In the genomic region with DNA sequence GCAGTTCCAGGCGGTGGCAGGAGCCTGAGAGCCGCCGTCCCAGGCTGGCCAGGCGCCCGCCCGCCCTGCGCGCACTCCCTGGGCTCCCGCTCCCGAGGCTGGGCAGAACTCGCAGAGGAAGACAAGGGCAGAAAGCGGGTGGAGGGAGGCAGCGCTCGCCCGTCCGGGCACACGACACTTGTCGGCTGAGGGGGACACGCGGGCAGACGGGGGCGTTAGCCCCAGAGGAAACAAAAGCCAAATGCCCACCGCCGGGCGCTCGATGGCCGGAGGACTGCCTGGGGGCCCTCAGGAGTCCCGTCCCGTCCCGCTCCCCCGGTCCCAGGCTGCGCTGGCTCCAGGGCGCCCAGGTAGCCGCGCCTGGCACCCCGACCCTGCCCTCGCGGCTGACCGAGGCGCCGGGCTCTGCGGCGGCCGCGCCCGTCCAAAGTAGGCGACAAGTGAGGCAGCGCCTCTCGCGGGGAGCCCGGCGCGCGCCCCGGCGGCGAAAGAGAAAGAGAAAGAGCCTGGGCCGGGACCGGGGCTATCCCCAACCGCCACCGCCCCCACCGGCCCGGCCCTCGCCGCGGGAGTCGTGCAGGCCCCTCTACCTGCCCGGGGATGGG, we compare ENCODE assay signal across 9 cellular contexts. TPM values are rescaled to one million over a fixed set of nuclear protein-coding genes. Genes with fewer than 3 reads are reported as not detected.
DNase-seq lines count a peak whose midpoint lies in the region; ATAC-seq lines count a peak whose summit lies in the region.
"Had no signal": no experiment of that assay in that cellular context is flagged by ENCODE, and none has a peak within 500 bp of the region (broad histone marks: within the 10 kb centered on the region; RNA-seq: fewer than 3 reads in every experiment).

No MANE protein-coding gene starts in this region.

- H3K36me3 ChIP-seq in mesenchymal stem cell (ENCODE audit: control insufficient read depth in 1 of 2, insufficient read depth in 2 of 2, low read depth in 1 of 2, low read length in 2 of 2): peaks cover 0 to 5% of the 10 kb centered on the region in 2 experiments

- peak overlapping the region; percentile 57 to 78 for H3K4me3 ChIP-seq in mesenchymal stem cell (ENCODE audit: insufficient read depth in 1 of 2, low read depth in 1 of 2, low read length in 2 of 2)

- H2BK120ac ChIP-seq in mesenchymal stem cell (ENCODE audit: low read depth, low read length): no peak overlapping the region

- no peak overlapping the region for H2AFZ ChIP-seq in mesenchymal stem cell (ENCODE audit: low read depth, low read length)

- peaks cover 34% of the 10 kb centered on the region for H3K27me3 Mint-ChIP-seq in activated CD4-positive, alpha-beta T cell treated with anti-CD3 and anti-CD28 coated beads, Interleukin-2, amount 10 ng/mL, durations not matched to agents 24 days and 14 days
- peaks cover 21 to 34% of the 10 kb centered on the region in 2 donors for H3K27me3 Mint-ChIP-seq in T-cell
- peaks cover 16 to 21% of the 10 kb centered on the region in 2 donors for H3K27me3 Mint-ChIP-seq in effector memory CD8-positive, alpha-beta T cell

- peak overlapping the region; percentile 53 for H3K4me2 ChIP-seq in mesenchymal stem cell (ENCODE audit: low read length, poor library complexity, severe bottlenecking)

- no peak overlapping the region for H4K91ac ChIP-seq in mesenchymal stem cell (ENCODE audit: low read length)

- no peaks in the 10 kb centered on the region for H3K9me3 ChIP-seq in mesenchymal stem cell (ENCODE audit: control insufficient read depth, low read length)

- WGBS in mesenchymal stem cell: 0% methylated on average over 33 of the region's 68 CpGs

- H3K9ac ChIP-seq in mesenchymal stem cell (ENCODE audit: low read length): peak overlapping the region; percentile 54

- no peak overlapping the region for H3K27ac Mint-ChIP-seq in activated CD4-positive, alpha-beta T cell treated with anti-CD3 and anti-CD28 coated beads, Interleukin-2, amount 10 ng/mL, durations not matched to agents 24 days and 14 days
- H3K27ac Mint-ChIP-seq in T-cell: no peak overlapping the region
- peak overlapping the region in 1 of 2 donors; percentile 58 for H3K27ac Mint-ChIP-seq in effector memory CD8-positive, alpha-beta T cell
- H3K27ac Mint-ChIP-seq in stimulated activated effector memory CD8-positive, alpha-beta T cell treated with anti-CD3 and anti-CD28 coated beads, Interleukin-12 subunit alpha, Interleukin-12 subunit beta, amount 100 ng/mL, for 72 hours: no peak overlapping the region
- H3K27ac Mint-ChIP-seq: activated naive CD8-positive, alpha-beta T cell had no signal

- no peak overlapping the region for H2AK5ac ChIP-seq in mesenchymal stem cell (ENCODE audit: low read length, severe bottlenecking)

- H3K4me3 Mint-ChIP-seq in activated CD4-positive, alpha-beta T cell treated with anti-CD3 and anti-CD28 coated beads, Interleukin-2, amount 10 ng/mL, durations not matched to agents 24 days and 14 days: peak overlapping the region; percentile 76
- H3K4me3 Mint-ChIP-seq in T-cell: peak overlapping the region in 1 of 3 donors; percentile 60
- H3K4me3 Mint-ChIP-seq in effector memory CD8-positive, alpha-beta T cell: peak overlapping the region; percentile 44 to 55
- peak overlapping the region; percentile 32 for H3K4me3 Mint-ChIP-seq in stimulated activated effector memory CD8-positive, alpha-beta T cell treated with anti-CD3 and anti-CD28 coated beads, Interleukin-12 subunit alpha, Interleukin-12 subunit beta, amount 100 ng/mL, for 72 hours

- H2BK15ac ChIP-seq in mesenchymal stem cell (ENCODE audit: low read depth, poor library complexity, severe bottlenecking): no peak overlapping the region

- H4K8ac ChIP-seq in mesenchymal stem cell (ENCODE audit: low read length): peak overlapping the region; percentile 36

- intact Hi-C loops in activated CD4-positive, alpha-beta T cell treated with anti-CD3 and anti-CD28 coated beads, Interleukin-2, amount 10 ng/mL, durations not matched to agents 24 days and 14 days (cut with micrococcal nuclease): no loop called here

- H3K4me1 Mint-ChIP-seq in activated CD4-positive, alpha-beta T cell treated with anti-CD3 and anti-CD28 coated beads, Interleukin-2, amount 10 ng/mL, durations not matched to agents 24 days and 14 days: peaks cover 10% of the 10 kb centered on the region
- peaks cover 10 to 13% (median 12%) of the 10 kb centered on the region in 3 donors for H3K4me1 Mint-ChIP-seq in T-cell
- H3K4me1 Mint-ChIP-seq in effector memory CD8-positive, alpha-beta T cell (ENCODE audit: low read depth in 2 of 2): peaks cover 2 to 3% of the 10 kb centered on the region in 2 donors
- H3K4me1 Mint-ChIP-seq in stimulated activated effector memory CD8-positive, alpha-beta T cell treated with anti-CD3 and anti-CD28 coated beads, Interleukin-12 subunit alpha, Interleukin-12 subunit beta, amount 100 ng/mL, for 72 hours: no peaks in the 10 kb centered on the region

- no peak overlapping the region for H3K23ac ChIP-seq in mesenchymal stem cell (ENCODE audit: low read length in 2 of 2)

- H3K36me3 Mint-ChIP-seq in activated CD4-positive, alpha-beta T cell treated with anti-CD3 and anti-CD28 coated beads, Interleukin-2, amount 10 ng/mL, durations not matched to agents 24 days and 14 days (ENCODE audit: low read depth): peaks cover 1% of the 10 kb centered on the region
- H3K36me3 Mint-ChIP-seq in T-cell: no peaks in the 10 kb centered on the region
- peaks cover 6% of the 10 kb centered on the region for H3K36me3 Mint-ChIP-seq in effector memory CD8-positive, alpha-beta T cell (ENCODE audit: insufficient read depth)
- no peaks in the 10 kb centered on the region for H3K36me3 Mint-ChIP-seq in stimulated activated effector memory CD8-positive, alpha-beta T cell treated with anti-CD3 and anti-CD28 coated beads, Interleukin-12 subunit alpha, Interleukin-12 subunit beta, amount 100 ng/mL, for 72 hours
- H3K36me3 Mint-ChIP-seq: activated naive CD8-positive, alpha-beta T cell had no signal

- H3K27me3 ChIP-seq in mesenchymal stem cell (ENCODE audit: control insufficient read depth in 1 of 2, insufficient read depth in 1 of 2, low read length in 2 of 2): peaks cover 17 to 45% of the 10 kb centered on the region in 2 experiments

- H3K4me1 ChIP-seq in mesenchymal stem cell (ENCODE audit: control insufficient read depth, insufficient read depth, low read depth, low read length): peaks cover 12% of the 10 kb centered on the region

- CTCF ChIA-PET in T-cell (lab: Charles Lee): no interaction called here

- no peak overlapping the region for H3K4ac ChIP-seq in mesenchymal stem cell (ENCODE audit: low read depth in 1 of 2, low read length in 2 of 2)

- POLR2A ChIA-PET in T-cell (lab: Charles Lee): no interaction called here

- peak; percentile 81 for ATAC-seq in HG02970 (IDR thresholded peaks at IDR 0.05; ENCODE audit: low FRiP score, unreplicated experiment)
- ATAC-seq in T-cell (replicated peaks in 1 of 4): peak in 3 of 4 experiments; percentile 36 to 59 (median 58)
- peak; percentile 73 for ATAC-seq in effector memory CD8-positive, alpha-beta T cell (replicated peaks)
- peak; percentile 71 for ATAC-seq in stimulated activated effector memory CD8-positive, alpha-beta T cell treated with anti-CD3 and anti-CD28 coated beads, Interleukin-12 subunit alpha, Interleukin-12 subunit beta, amount 100 ng/mL, for 72 hours

- no peak overlapping the region for H2BK12ac ChIP-seq in mesenchymal stem cell (ENCODE audit: low read length in 2 of 2)

- H2BK5ac ChIP-seq in mesenchymal stem cell (ENCODE audit: low read depth, low read length, poor library complexity, severe bottlenecking): no peak overlapping the region

- no peaks in the 10 kb centered on the region for H3K9me3 Mint-ChIP-seq in activated CD4-positive, alpha-beta T cell treated with anti-CD3 and anti-CD28 coated beads, Interleukin-2, amount 10 ng/mL, durations not matched to agents 24 days and 14 days
- peaks cover 0 to 5% (median 2%) of the 10 kb centered on the region in 3 donors for H3K9me3 Mint-ChIP-seq in T-cell
- H3K9me3 Mint-ChIP-seq in effector memory CD8-positive, alpha-beta T cell: peaks cover 1 to 21% of the 10 kb centered on the region in 2 donors
- peaks cover 7% of the 10 kb centered on the region for H3K9me3 Mint-ChIP-seq in stimulated activated effector memory CD8-positive, alpha-beta T cell treated with anti-CD3 and anti-CD28 coated beads, Interleukin-12 subunit alpha, Interleukin-12 subunit beta, amount 100 ng/mL, for 72 hours

- H3K18ac ChIP-seq in mesenchymal stem cell (ENCODE audit: low read depth in 1 of 2, low read length in 2 of 2): peak overlapping the region in 1 of 2 experiments; percentile 35

- no peak overlapping the region for H3K27ac ChIP-seq in mesenchymal stem cell (ENCODE audit: low read length, poor library complexity, severe bottlenecking)

- peak; percentile 88 for DNase-seq in activated CD4-positive, alpha-beta T cell treated with anti-CD3 and anti-CD28 coated beads, Interleukin-2, amount 10 ng/mL, durations not matched to agents 24 days and 14 days
- no peak for DNase-seq in activated CD4-positive, alpha-beta T cell treated with anti-CD3 and anti-CD28 coated beads for 1 hour
- DNase-seq in T-cell: peak in 20 of 34 experiments; percentile 0 to 54 (median 12)
- DNase-seq in effector memory CD8-positive, alpha-beta T cell: peak in 2 of 3 experiments; percentile 2 to 5
- DNase-seq in mesenchymal stem cell: peak; percentile 33
- no peak for DNase-seq in stimulated activated effector memory CD8-positive, alpha-beta T cell treated with anti-CD3 and anti-CD28 coated beads, Interleukin-12 subunit alpha, Interleukin-12 subunit beta, amount 100 ng/mL, for 72 hours (ENCODE audit: low spot score in 2 of 2)
- no peak for DNase-seq in SIG-M5 treated with dmso at 0.1 percent for 504 hours (lab: John Stamatoyannopoulos, UW; ENCODE audit: unreplicated experiment)

- no peaks in the 10 kb centered on the region for H3K79me1 ChIP-seq in mesenchymal stem cell (replicated peaks; ENCODE audit: low read length, poor library complexity, severe bottlenecking)

- peak overlapping the region in 1 of 2 experiments; percentile 28 for H3K14ac ChIP-seq in mesenchymal stem cell (ENCODE audit: low read length in 2 of 2)

RNA-seq across cellular contexts. Expression of a gene that starts 0.5 kb away (rescaled TPM):
- 0.26 and 0.28 TPM in 2 replicates for total RNA-seq in activated CD4-positive, alpha-beta T cell treated with anti-CD3 and anti-CD28 coated beads, Interleukin-2, amount 10 ng/mL, durations not matched to agents 24 days and 14 days
- total RNA-seq in T-cell: 1 to 10 TPM in 2 of 5 donors, under 1 TPM in 3; 0.58 to 1.6 (median 0.83) TPM
- polyA plus RNA-seq in mesenchymal stem cell (2013, experiment 1 of 2): 0.07 TPM
- 0.21 TPM for polyA plus RNA-seq in mesenchymal stem cell (2013, experiment 2 of 2)

Comparison
In these comparisons a context has a peak if more than half of its experiments do, and no peak if none do; other contexts are left out.
1. DNase-seq: peak in activated CD4-positive, alpha-beta T cell treated with anti-CD3 and anti-CD28 coated beads, Interleukin-2, amount 10 ng/mL, durations not matched to agents 24 days and 14 days (single experiment), T-cell (20 of 34), effector memory CD8-positive, alpha-beta T cell (2 of 3) and mesenchymal stem cell (single experiment); none in activated CD4-positive, alpha-beta T cell treated with anti-CD3 and anti-CD28 coated beads for 1 hour (single experiment), stimulated activated effector memory CD8-positive, alpha-beta T cell treated with anti-CD3 and anti-CD28 coated beads, Interleukin-12 subunit alpha, Interleukin-12 subunit beta, amount 100 ng/mL, for 72 hours (0 of 2) and SIG-M5 treated with dmso at 0.1 percent for 504 hours (single experiment).
2. Peak in every context shown above with its lines, with median percentiles within 50 percentile points of each other: ATAC-seq.